Comparison of ENCODE assay signal across 9 cellular contexts in the genomic region with DNA sequence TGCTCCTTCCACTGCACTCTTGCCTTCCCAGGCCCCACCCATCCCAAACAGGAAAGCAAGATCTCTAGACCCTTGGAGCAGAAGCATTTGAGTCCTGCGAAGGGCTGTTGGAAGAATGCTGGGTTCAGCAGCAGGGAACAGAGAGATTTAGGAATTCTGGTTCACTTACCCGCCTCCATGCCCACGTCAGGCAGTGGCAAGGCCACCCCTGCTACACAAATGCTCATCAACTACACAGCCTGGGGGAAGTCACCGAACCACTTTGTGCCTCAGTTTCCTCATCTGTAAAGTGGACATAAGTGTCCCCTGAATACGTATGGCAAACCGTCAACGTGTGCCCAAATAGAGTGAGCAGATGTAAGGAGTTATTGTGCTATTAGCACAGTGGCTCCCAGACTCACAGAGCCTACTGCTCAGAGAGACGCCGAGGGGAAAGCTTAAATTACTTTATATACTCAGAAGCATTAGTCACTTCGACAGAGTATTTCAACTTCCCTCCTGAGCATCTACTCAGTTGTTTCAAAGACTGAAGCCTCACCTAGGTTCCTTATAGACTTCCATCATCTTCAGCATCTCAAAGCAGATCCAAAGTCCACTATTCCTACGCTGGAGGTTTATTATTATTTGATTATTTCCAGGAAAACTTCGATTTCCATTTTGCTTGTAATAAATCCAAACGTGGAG. TPM values are rescaled to one million over a fixed set of nuclear protein-coding genes. Genes with fewer than 3 reads are reported as not detected.
DNase-seq lines count a peak whose midpoint lies in the region; ATAC-seq and TF ChIP-seq lines count a peak whose summit lies in the region.
"Had no signal": no experiment of that assay in that cellular context is flagged by ENCODE, and none has a peak within 500 bp of the region (broad histone marks: within the 10 kb centered on the region; RNA-seq: fewer than 3 reads in every experiment).

No MANE protein-coding gene starts in this region.

- no peaks in the 10 kb centered on the region for H3K36me3 ChIP-seq in mesodermal cell (ENCODE audit: control insufficient read depth, insufficient read depth, low read length)

- H3K9me3 Mint-ChIP-seq in brain, result no peaks in the 10 kb centered on the region
- no peaks in the 10 kb centered on the region for H3K9me3 Mint-ChIP-seq in progenitor cell of endocrine pancreas (ENCODE audit: low read depth)

- no peaks in the 10 kb centered on the region for H3K27me3 Mint-ChIP-seq in brain
- H3K27me3 Mint-ChIP-seq in progenitor cell of endocrine pancreas, result peaks cover 5% of the 10 kb centered on the region

- no peaks in the 10 kb centered on the region for H3K9me3 ChIP-seq in mesodermal cell (ENCODE audit: control insufficient read depth, low read length)

- no peak overlapping the region for H3K4me3 Mint-ChIP-seq in brain
- no peak overlapping the region for H3K4me3 Mint-ChIP-seq in progenitor cell of endocrine pancreas (ENCODE audit: low read depth)

- H3K4me1 Mint-ChIP-seq in brain, result no peaks in the 10 kb centered on the region
- H3K4me1 Mint-ChIP-seq in progenitor cell of endocrine pancreas (ENCODE audit: low read depth), result peaks cover 2% of the 10 kb centered on the region

- H3K4me3 ChIP-seq in AG10803 (ENCODE audit: low read length), result peak overlapping the region; percentile 63
- H3K4me3 ChIP-seq in mesodermal cell (ENCODE audit: extremely low read depth, insufficient read depth, low read length, poor library complexity, severe bottlenecking), result peak overlapping the region; percentile 36

- DNase-seq in AG10803 (ENCODE audit: low read depth) (peak; percentile 18), HT1080 (ENCODE audit: low read depth) (peak; percentile 24), NCI-H146 (lab: John Stamatoyannopoulos, UW) (no peak), progenitor cell of endocrine pancreas (ENCODE audit: low spot score, unreplicated experiment) (no peak)
- DNase-seq in stimulated activated CD4-positive, alpha-beta T cell treated with anti-CD3 and anti-CD28 coated beads, Interleukin-15, amount 100 ng/mL, for 24 hours, result no peak

- no peak overlapping the region for H3K27ac ChIP-seq in mesodermal cell (ENCODE audit: low read depth, low read length, severe bottlenecking)

- no peak for ATAC-seq in GM21423 (IDR thresholded peaks at IDR 0.05; ENCODE audit: unreplicated experiment)
- ATAC-seq: HCT116 had no signal

- peak overlapping the region in 4 of 5 experiments; percentile 64 to 85 (median 80) for H3K27ac Mint-ChIP-seq in brain
- no peak overlapping the region for H3K27ac Mint-ChIP-seq in progenitor cell of endocrine pancreas

- H3K4me1 ChIP-seq in mesodermal cell (ENCODE audit: control insufficient read depth, insufficient read depth, low read length, poor library complexity, severe bottlenecking), result no peaks in the 10 kb centered on the region

- 84 to 87% methylated on average over 8 to 9 of the region's 13 CpGs for WGBS in mesodermal cell (ENCODE audit: insufficient coverage in 2 of 2), 2 experiments

- H3K36me3 Mint-ChIP-seq in brain (no peaks in the 10 kb centered on the region), progenitor cell of endocrine pancreas (ENCODE audit: insufficient read depth) (peaks cover 1% of the 10 kb centered on the region)

- TF ChIP-seq CTCF in AG10803 (conservative IDR thresholded peaks at IDR 0.05; ENCODE audit: low read length), result no peak
- TF ChIP-seq CTCF in brain (conservative IDR thresholded peaks at IDR 0.05), result no peak
- TF ChIP-seq CTCF in progenitor cell of endocrine pancreas (IDR thresholded peaks at IDR 0.05; ENCODE audit: unreplicated experiment), result no peak

RNA-seq across cellular contexts. Expression of a gene that starts 0.9 kb away (rescaled TPM):
- total RNA-seq in HT1080 (2014; rRNA removed; shearing (Covaris generic)), result 27.1 and 28.6 TPM in 2 replicates
- 10.7 and 12.2 TPM in 2 replicates for polyA plus RNA-seq in HT1080 (2015; cell fraction: cytosol; rRNA removed)
- 6.9 and 7.1 TPM in 2 replicates for polyA plus RNA-seq in HT1080 (2015; cell fraction: nucleus; rRNA removed)
- 12.1 TPM for polyA plus RNA-seq in brain (ENCODE audit: insufficient read depth, low read depth, low replicate concordance)
- polyA plus RNA-seq in mesodermal cell (2013, experiment 1 of 2), result 8.6 TPM
- 8.0 TPM for polyA plus RNA-seq in mesodermal cell (2013, experiment 2 of 2)
- total RNA-seq in progenitor cell of endocrine pancreas, result 21.0 TPM in 2 replicates

RNA-seq across cellular contexts. Expression of a gene that starts 34.4 kb away (rescaled TPM):
- 37.6 and 37.9 TPM in 2 replicates for total RNA-seq in HT1080 (2014; rRNA removed; shearing (Covaris generic))
- 24.0 and 25.1 TPM in 2 replicates for polyA plus RNA-seq in HT1080 (2015; cell fraction: cytosol; rRNA removed)
- 19.0 and 20.4 TPM in 2 replicates for polyA plus RNA-seq in HT1080 (2015; cell fraction: nucleus; rRNA removed)
- polyA plus RNA-seq in brain (ENCODE audit: insufficient read depth, low read depth, low replicate concordance), result 22.6 TPM
- 26.9 TPM for polyA plus RNA-seq in mesodermal cell (2013, experiment 1 of 2)
- 31.0 TPM for polyA plus RNA-seq in mesodermal cell (2013, experiment 2 of 2)
- total RNA-seq in progenitor cell of endocrine pancreas, result 32.8 and 33.3 TPM in 2 replicates

RNA-seq across cellular contexts. Expression of a gene that starts 59.8 kb away (rescaled TPM):
- total RNA-seq in HT1080 (2014; rRNA removed; shearing (Covaris generic)), result 47.0 and 58.0 TPM in 2 replicates
- polyA plus RNA-seq in HT1080 (2015; cell fraction: cytosol; rRNA removed), result 29.9 and 45.5 TPM in 2 replicates
- 15.2 and 21.2 TPM in 2 replicates for polyA plus RNA-seq in HT1080 (2015; cell fraction: nucleus; rRNA removed)
- polyA plus RNA-seq in brain (ENCODE audit: insufficient read depth, low read depth, low replicate concordance), result 18.9 TPM
- 20.8 TPM for polyA plus RNA-seq in mesodermal cell (2013, experiment 1 of 2)
- polyA plus RNA-seq in mesodermal cell (2013, experiment 2 of 2), result 18.4 TPM
- total RNA-seq in progenitor cell of endocrine pancreas, result 21.9 and 25.4 TPM in 2 replicates

Comparison
In these comparisons a context has a peak if more than half of its experiments do, and no peak if none do; other contexts are left out.
1. DNase-seq: peak in AG10803 (single experiment) and HT1080 (single experiment); none in stimulated activated CD4-positive, alpha-beta T cell treated with anti-CD3 and anti-CD28 coated beads, Interleukin-15, amount 100 ng/mL, for 24 hours (single experiment), NCI-H146 (single experiment) and progenitor cell of endocrine pancreas (single experiment).